In the genomic region with DNA sequence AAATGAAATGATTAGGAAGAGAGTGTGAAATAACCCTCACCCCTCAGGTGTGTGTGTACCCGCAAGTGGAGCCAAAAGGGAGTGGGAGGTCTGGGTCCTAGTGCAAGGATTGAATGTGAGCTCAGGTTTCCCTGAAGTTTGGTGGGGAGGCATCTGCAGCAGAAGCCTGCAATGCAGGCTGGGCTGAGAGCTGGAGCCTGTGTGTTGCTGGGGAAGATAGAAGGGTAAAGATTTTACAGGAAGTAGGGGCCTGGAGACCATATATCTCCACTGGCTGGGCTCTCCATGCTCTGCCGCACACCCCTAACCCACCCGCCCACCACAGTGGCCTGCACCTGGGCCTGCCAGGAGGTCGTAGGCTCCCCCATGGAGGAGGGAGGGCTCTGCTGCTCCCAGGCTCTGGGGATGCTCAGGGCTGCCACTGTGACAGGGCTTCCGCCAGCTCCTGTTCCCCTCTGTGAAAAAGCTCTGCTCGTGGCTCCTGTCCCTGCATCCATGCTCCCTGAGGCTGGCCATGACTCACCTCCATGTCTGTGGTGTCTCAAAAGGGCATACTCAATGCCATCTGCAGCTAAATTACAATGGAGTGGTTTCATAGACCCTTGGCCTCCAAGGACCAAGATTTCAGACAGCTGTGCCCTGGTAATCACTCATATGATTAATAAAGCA, we compare ENCODE assay signal across 20 cellular contexts.
DNase-seq lines count a peak whose midpoint lies in the region; ATAC-seq and TF ChIP-seq lines count a peak whose summit lies in the region.
"Had no signal": no experiment of that assay in that cellular context is flagged by ENCODE, and none has a peak within 500 bp of the region (broad histone marks: within the 10 kb centered on the region; RNA-seq: fewer than 3 reads in every experiment).

No MANE protein-coding gene starts in this region.

- H3K4me3 Mint-ChIP-seq in H9, result no peak overlapping the region
- H3K4me3 Mint-ChIP-seq: memory B cell; natural killer cell treated with Interleukin-12 subunit alpha and Interleukin-12 subunit beta and Interleukin-15 and Interleukin-18, amount 100 ng/mL, for 72 hours had no signal

- peaks cover 5% of the 10 kb centered on the region; the same call in 1 of the 2 replicates for H3K27me3 Mint-ChIP-seq in H9 (ENCODE audit: low read depth)
- H3K27me3 Mint-ChIP-seq: memory B cell had no signal

- H2AFZ ChIP-seq in H9 (ENCODE audit: low read length), result no peak overlapping the region

- H4K20me1 ChIP-seq in H9 (ENCODE audit: control insufficient read depth, insufficient read depth, insufficient read length), result no peaks in the 10 kb centered on the region

- no peak overlapping the region for H2BK12ac ChIP-seq in H9 (ENCODE audit: insufficient read length, low read depth, low read length)

- H2AK5ac ChIP-seq in H9 (ENCODE audit: insufficient read length, low read length), result no peak overlapping the region

- no peak overlapping the region for H4K5ac ChIP-seq in H9 (ENCODE audit: insufficient read length, low read depth, low read length)

- H2BK5ac ChIP-seq in H9 (ENCODE audit: insufficient read length, low read length), result no peak overlapping the region

- H3K36me3 ChIP-seq in adrenal gland (replicated peaks in 1 of 2) (no peaks in the 10 kb centered on the region), spleen (no peaks in the 10 kb centered on the region)
- H3K36me3 ChIP-seq: brain microvascular endothelial cell, upper lobe of left lung had no signal

- H3K9me3 Mint-ChIP-seq in H9, result peaks cover 6 to 11% of the 10 kb centered on the region in 2 experiments; a peak in 4 of 5 replicates

- peak overlapping the region in 1 of 3 experiments; percentile 82; a peak in 3 of 7 replicates for H3K27ac Mint-ChIP-seq in H9
- H3K27ac Mint-ChIP-seq: memory B cell; natural killer cell treated with Interleukin-12 subunit alpha and Interleukin-12 subunit beta and Interleukin-15 and Interleukin-18, amount 100 ng/mL, for 72 hours had no signal

- no peak overlapping the region for H3T11ph ChIP-seq in H9 (ENCODE audit: low read length)

- H3K9me3 ChIP-seq in H9 (ENCODE audit: control insufficient read depth, low read depth, low read length) (no peaks in the 10 kb centered on the region), adrenal gland (replicated peaks in 1 of 3) (no peaks in the 10 kb centered on the region), spleen (peaks cover 0 to 19% (median 2%) of the 10 kb centered on the region in 8 donors)
- H3K9me3 ChIP-seq: upper lobe of left lung had no signal

- H3K27ac ChIP-seq in H9 (ENCODE audit: insufficient read length, low read depth, low read length) (no peak overlapping the region), adrenal gland (no peak overlapping the region), spleen (no peak overlapping the region)
- H3K27ac ChIP-seq: brain microvascular endothelial cell, SK-N-MC, upper lobe of left lung had no signal

- H3K18ac ChIP-seq in H9 (ENCODE audit: insufficient read length, low read depth, low read length), result no peak overlapping the region

- H3K4me1 Mint-ChIP-seq in H9, result peaks cover 2 to 11% of the 10 kb centered on the region in 2 experiments
- H3K4me1 Mint-ChIP-seq: memory B cell had no signal

- no peaks in the 10 kb centered on the region for H3K79me2 ChIP-seq in H9 (ENCODE audit: insufficient read depth, low read length)

- no peak for TF ChIP-seq CTCF in H9 (conservative IDR thresholded peaks at IDR 0.05)
- TF ChIP-seq CTCF in adrenal gland (IDR thresholded peaks at IDR 0.05), result no peak
- TF ChIP-seq CTCF in spleen (IDR thresholded peaks at IDR 0.05 in 8 of 11, conservative IDR thresholded peaks at IDR 0.05 in 3 of 11), result no peak

- no peaks in the 10 kb centered on the region for H3K23me2 ChIP-seq in H9 (ENCODE audit: insufficient read length, low read depth, low read length, poor library complexity, severe bottlenecking)

- no peak for ATAC-seq in HG03439 (IDR thresholded peaks at IDR 0.05; ENCODE audit: unreplicated experiment)
- ATAC-seq in esophagus mucosa, result no peak
- ATAC-seq: HepG2; natural killer cell treated with Interleukin-12 subunit alpha and Interleukin-12 subunit beta and Interleukin-15 and Interleukin-18, amount 100 ng/mL, for 72 hours; stimulated activated naive CD8-positive, alpha-beta T cell treated with anti-CD3 and anti-CD28 coated beads, Interleukin-15, Interleukin-2, amounts not matched to agents 100 U/mL and 50 U/mL, for 24 hours had no signal

- H3K36me3 Mint-ChIP-seq in H9 (ENCODE audit: insufficient read depth in 1 of 3, low read depth in 3 of 3), result peaks cover 0 to 5% (median 0%) of the 10 kb centered on the region in 3 experiments; a peak in 2 of 7 replicates
- H3K36me3 Mint-ChIP-seq: memory B cell; natural killer cell treated with Interleukin-12 subunit alpha and Interleukin-12 subunit beta and Interleukin-15 and Interleukin-18, amount 100 ng/mL, for 72 hours had no signal

- H3K4me1 ChIP-seq in H9 (ENCODE audit: insufficient read depth, low read length) (no peaks in the 10 kb centered on the region), adrenal gland (replicated peaks in 1 of 2) (no peaks in the 10 kb centered on the region), spleen (no peaks in the 10 kb centered on the region)
- H3K4me1 ChIP-seq: upper lobe of left lung had no signal

- no peak overlapping the region for H3K4me3 ChIP-seq in adrenal gland
- no peak overlapping the region for H3K4me3 ChIP-seq in spleen
- H3K4me3 ChIP-seq: SK-N-MC, upper lobe of left lung had no signal

- intact Hi-C loops in adrenal gland (cut with DNase I), result no loop called here
- intact Hi-C loops in spleen (cut with DNase I; ENCODE audit: low total_unique reads), result no loop called here

- TF ChIP-seq POLR2A in adrenal gland (IDR thresholded peaks at IDR 0.05), result no peak
- TF ChIP-seq POLR2A in spleen (IDR thresholded peaks at IDR 0.05), result no peak

- H3K27me3 ChIP-seq in H9 (ENCODE audit: insufficient read depth, low read length), result no peaks in the 10 kb centered on the region
- no peaks in the 10 kb centered on the region for H3K27me3 ChIP-seq in adrenal gland
- H3K27me3 ChIP-seq in spleen (replicated peaks in 1 of 7), result no peaks in the 10 kb centered on the region
- H3K27me3 ChIP-seq: brain microvascular endothelial cell, upper lobe of left lung had no signal

- no peak overlapping the region for H2BK15ac ChIP-seq in H9 (ENCODE audit: low read depth, low read length)

- H3K4ac ChIP-seq in H9 (ENCODE audit: low read depth, low read length), result no peak overlapping the region

- H2BK120ac ChIP-seq in H9 (ENCODE audit: low read depth, low read length, poor library complexity, severe bottlenecking), result no peak overlapping the region

- no peaks in the 10 kb centered on the region for H3K79me1 ChIP-seq in H9 (ENCODE audit: insufficient read depth, low read depth, low read length, poor library complexity, severe bottlenecking)

- no peak overlapping the region for H2BK20ac ChIP-seq in H9 (ENCODE audit: low read depth, low read length, poor library complexity, severe bottlenecking)

- H3K4me2 ChIP-seq in H9 (ENCODE audit: insufficient read depth, insufficient read length, low read length), result no peak overlapping the region

- H4K8ac ChIP-seq in H9 (replicated peaks; ENCODE audit: insufficient read length, low read depth, low read length), result no peak overlapping the region

- no peak overlapping the region for H3K9ac ChIP-seq in H9 (ENCODE audit: extremely low read depth, insufficient read length, low read length)

- no CpG with 5 or more reads among the region's 6 CpGs for WGBS in H9 (ENCODE audit: extremely low coverage, insufficient read length, low lambda C conversion rate)
- WGBS in adrenal gland, 4 donors, result 53 to 78% (median 70%) methylated on average over 4 to 6 of the region's 6 CpGs
- WGBS in spleen, 5 donors, result 67 to 92% (median 82%) methylated on average over 6 of the region's 6 CpGs

- DNase-seq in AG20443 (ENCODE audit: low spot score), result peak; percentile 61
- no peak for DNase-seq in H9
- DNase-seq in adrenal gland, result peak in 4 of 7 donors; percentile 23 to 67 (median 42)
- DNase-seq in myocyte (ENCODE audit: low read depth), result peak; percentile 92
- no peak for DNase-seq in NCI-H1417 (lab: John Stamatoyannopoulos, UW)
- no peak for DNase-seq in spleen
- DNase-seq: ACHN; activated naive CD4-positive, alpha-beta T cell treated with Interleukin-2 at 50 U/mL for 16 hours; brain microvascular endothelial cell; cortex of kidney; NCI-H2081 treated with DMSO at 0.1 percent for 48 hours; NCI-H524 treated with DMSO at 0.1 percent for 48 hours; stimulated activated naive CD8-positive, alpha-beta T cell treated with anti-CD3 and anti-CD28 coated beads, Interleukin-15, Interleukin-2, amounts not matched to agents 100 U/mL and 50 U/mL, for 24 hours had no signal

- no peak overlapping the region for H3K56ac ChIP-seq in H9 (ENCODE audit: insufficient read length, low read depth, low read length)

- H4K91ac ChIP-seq in H9 (ENCODE audit: insufficient read length, low read depth, low read length), result no peak overlapping the region

- peak overlapping the region; percentile 65; the same call in 1 of the 2 replicates for H3K14ac ChIP-seq in H9 (ENCODE audit: insufficient read depth, low read length)

- no peak overlapping the region for H3K23ac ChIP-seq in H9 (ENCODE audit: insufficient read length, low read depth, low read length)

Comparison
In these comparisons a context has a peak if more than half of its experiments do, and no peak if none do; other contexts are left out.
1. DNase-seq: peak in AG20443 (single experiment), adrenal gland (4 of 7) and myocyte (single experiment); none in H9 (single experiment), NCI-H1417 (0 of 3) and spleen (single experiment).